13 cellular contexts compared by ENCODE assay signal in genomic region chr10:35397953-35398352, GRCh38.
DNase-seq lines count a peak whose midpoint lies in the region; ATAC-seq, FAIRE-seq and TF ChIP-seq lines count a peak whose summit lies in the region.
"Had no signal": no experiment of that assay in that cellular context is flagged by ENCODE, and none has a peak within 500 bp of the region (broad histone marks: within the 10 kb centered on the region; RNA-seq: fewer than 3 reads in every experiment).

No MANE protein-coding gene starts in this region.

- POLR2A ChIA-PET in K562 (lab: Yijun Ruan, JAX) = interaction anchor here (1.3 to 2.5 kb wide), 2 partner anchors 12 to 17 kb away, joined by 3 to 7 read pairs; no protein-coding TSS in a partner anchor

- no peak for TF ChIP-seq EP300 in K562 (IDR thresholded peaks at IDR 0.05; ENCODE audit: low read length)

- H4K20me1 ChIP-seq in K562 (replicated peaks; ENCODE audit: control insufficient read depth, insufficient read depth, low read length) = 0 out of 2 replicates have a peak, but pooled peaks cover 3% of the 10 kb centered on the region

- no peak overlapping the region for H3K4me2 ChIP-seq in K562 (ENCODE audit: insufficient read depth, low read length)

- no peak for TF ChIP-seq RAD21 in K562 (CRISPR knock-in tag; conservative IDR thresholded peaks at IDR 0.05 in 1 of 2, IDR thresholded peaks at IDR 0.05 in 1 of 2)

- TF ChIP-seq POLR2A in K562 (conservative IDR thresholded peaks at IDR 0.05) = no peak

- no peak for FAIRE-seq in K562 (lab: Jason Lieb, UNC)

- H3K9ac ChIP-seq in K562 (ENCODE audit: insufficient read depth in 1 of 2, low read depth in 2 of 2, low read length in 2 of 2) = peak overlapping the region; percentile 12 to 32; a peak in 1 of 4 replicates

- TF ChIP-seq CTCF in left ventricle myocardium inferior (IDR thresholded peaks at IDR 0.05; ENCODE audit: borderline replicate concordance) (no peak), K562 (IDR thresholded peaks at IDR 0.05 in 2 of 3, conservative IDR thresholded peaks at IDR 0.05 in 1 of 3; ENCODE audit: insufficient read depth in 2 of 3, low read depth in 1 of 3, low read length in 3 of 3) (no peak), nephron progenitor cell (IDR thresholded peaks at IDR 0.05) (no peak), type B pancreatic cell (conservative IDR thresholded peaks at IDR 0.05) (no peak), foreskin keratinocyte (conservative IDR thresholded peaks at IDR 0.05) (no peak)

- CTCF ChIA-PET in K562 (lab: Yijun Ruan, JAX; ENCODE audit: low intra/inter-chr PET ratio) = no interaction called here

- H3K9me3 ChIP-seq in left ventricle myocardium inferior (replicated peaks) (no peaks in the 10 kb centered on the region), K562 (replicated peaks; ENCODE audit: control insufficient read depth, insufficient read depth, low read depth, low read length) (no peaks in the 10 kb centered on the region; the same call in none of the 2 replicates)

- 64% methylated on average over 2 of the region's 4 CpGs for WGBS in K562 (ENCODE audit: insufficient coverage, low coverage, missing lambda C conversion rate)

- H2AFZ ChIP-seq in K562 (ENCODE audit: low read depth, low read length) = no peak overlapping the region

- H3K79me2 ChIP-seq in K562 (ENCODE audit: control insufficient read depth, insufficient read depth, low read length) = peaks cover 99% of the 10 kb centered on the region

- H3K4me1 Mint-ChIP-seq in nephron progenitor cell = peaks cover 70% of the 10 kb centered on the region
- H3K4me1 Mint-ChIP-seq in stimulated activated naive B cell treated with anti-CD40 and anti-IgM and Interleukin-4, amounts not matched to agents 10 μg/mL and 1 μg/mL and 100 μg/mL, for 72 hours = peaks cover 57 to 58% of the 10 kb centered on the region in 2 donors
- H3K4me1 Mint-ChIP-seq in type B pancreatic cell (ENCODE audit: unreplicated experiment) = peaks cover 54% of the 10 kb centered on the region

- H3K27me3 ChIP-seq in left ventricle myocardium inferior (ENCODE audit: low read depth) (no peaks in the 10 kb centered on the region), K562 (ENCODE audit: control insufficient read depth in 2 of 2, insufficient read depth in 2 of 2, low read length in 2 of 2) (no peaks in the 10 kb centered on the region), foreskin keratinocyte (no peaks in the 10 kb centered on the region)

- H3K27ac ChIP-seq in left ventricle myocardium inferior (replicated peaks) (peak overlapping the region; percentile 20), K562 (ENCODE audit: extremely low read depth, low read depth, low read length) (no peak overlapping the region; the same call in 2 of the 3 replicates), foreskin keratinocyte (no peak overlapping the region)

- H3K4me3 ChIP-seq in left ventricle myocardium inferior = no peak overlapping the region
- H3K4me3 ChIP-seq in K562 = no peak overlapping the region

- H3K9me1 ChIP-seq in K562 (ENCODE audit: control insufficient read depth, insufficient read depth, low read length) = peaks cover 3% of the 10 kb centered on the region

- BruUV-seq in K562 (replicated peaks; lab: Mats Ljungman, UMichigan) = no TSS peak

- H3K4me1 ChIP-seq in left ventricle myocardium inferior (peaks cover 99% of the 10 kb centered on the region), K562 (replicated peaks in 1 of 2; ENCODE audit: control insufficient read depth in 2 of 2, insufficient read depth in 2 of 2, low read length in 2 of 2) (peaks cover 20 to 83% of the 10 kb centered on the region in 2 experiments), foreskin keratinocyte (no peaks in the 10 kb centered on the region)

- ATAC-seq in Right ventricle myocardium superior (ENCODE audit: poor library complexity) (no peak), K562 (peak; percentile 6; the same call in 2 of the 3 replicates), foreskin keratinocyte (no peak)
- ATAC-seq in stimulated activated naive B cell treated with anti-CD40 and anti-IgM and Interleukin-4, amounts not matched to agents 10 μg/mL and 1 μg/mL and 100 μg/mL, for 72 hours (replicated peaks) = no peak

- no peaks in the 10 kb centered on the region for H3K36me3 ChIP-seq in left ventricle myocardium inferior
- H3K36me3 ChIP-seq in K562 (ENCODE audit: control insufficient read depth, insufficient read depth, low read length) = no peaks in the 10 kb centered on the region; the same call in 2 of the 3 replicates

- H3K27ac Mint-ChIP-seq in nephron progenitor cell (peak overlapping the region; percentile 92), type B pancreatic cell (no peak overlapping the region)
- H3K27ac Mint-ChIP-seq in stimulated activated naive B cell treated with anti-CD40 and anti-IgM and Interleukin-4, amounts not matched to agents 10 μg/mL and 1 μg/mL and 100 μg/mL, for 72 hours = peak overlapping the region; percentile 44

- DNase-seq in left ventricle myocardium inferior (no peak), Right ventricle myocardium superior (no peak), K562 (ENCODE audit: extremely low read depth in 1 of 4, low spot score in 3 of 4) (no peak), nephron progenitor cell (no peak), type B pancreatic cell (ENCODE audit: extremely low spot score, unreplicated experiment) (no peak), foreskin keratinocyte (no peak)
- DNase-seq in stimulated activated naive B cell treated with anti-CD40 and anti-IgM and Interleukin-4, amounts not matched to agents 10 μg/mL and 1 μg/mL and 100 μg/mL, for 72 hours = no peak
- no peak for DNase-seq in activated T-cell treated with anti-CD3 and anti-CD28 coated beads, Interleukin-2, amount 50 U/mL, for 1 hour
- DNase-seq: C1 segment of cervical spinal cord; NCI-H1417; NCI-H1930; NCI-H446; NK-92 treated with Interleukin-12 subunit alpha and Interleukin-12 subunit beta, amount 100 ng/mL, for 24 hours had no signal

- no peak overlapping the region for H3K4me3 Mint-ChIP-seq in nephron progenitor cell
- H3K4me3 Mint-ChIP-seq in stimulated activated naive B cell treated with anti-CD40 and anti-IgM and Interleukin-4, amounts not matched to agents 10 μg/mL and 1 μg/mL and 100 μg/mL, for 72 hours = no peak overlapping the region
- no peak overlapping the region for H3K4me3 Mint-ChIP-seq in type B pancreatic cell

- H3K9me3 Mint-ChIP-seq in nephron progenitor cell (no peaks in the 10 kb centered on the region), type B pancreatic cell (no peaks in the 10 kb centered on the region)
- H3K9me3 Mint-ChIP-seq in stimulated activated naive B cell treated with anti-CD40 and anti-IgM and Interleukin-4, amounts not matched to agents 10 μg/mL and 1 μg/mL and 100 μg/mL, for 72 hours = no peaks in the 10 kb centered on the region

- intact Hi-C loops in left ventricle myocardium inferior (cut with micrococcal nuclease) = no loop called here
- intact Hi-C loops in Right ventricle myocardium superior (cut with DNase I) = no loop called here
- intact Hi-C loops in K562 (cut with micrococcal nuclease) = no loop called here

- H3K27me3 Mint-ChIP-seq in nephron progenitor cell (ENCODE audit: low read depth, poor library complexity) (no peaks in the 10 kb centered on the region), type B pancreatic cell (no peaks in the 10 kb centered on the region)
- H3K27me3 Mint-ChIP-seq in stimulated activated naive B cell treated with anti-CD40 and anti-IgM and Interleukin-4, amounts not matched to agents 10 μg/mL and 1 μg/mL and 100 μg/mL, for 72 hours = no peaks in the 10 kb centered on the region

- in situ Hi-C loops in K562 (cut with MboI) = no loop called here

- H3K36me3 Mint-ChIP-seq in nephron progenitor cell (ENCODE audit: low read depth) = no peaks in the 10 kb centered on the region
- peaks cover 0 to 5% of the 10 kb centered on the region in 2 donors for H3K36me3 Mint-ChIP-seq in stimulated activated naive B cell treated with anti-CD40 and anti-IgM and Interleukin-4, amounts not matched to agents 10 μg/mL and 1 μg/mL and 100 μg/mL, for 72 hours
- no peaks in the 10 kb centered on the region for H3K36me3 Mint-ChIP-seq in type B pancreatic cell

TF ChIP-seq in K562, 482 proteins besides CTCF, POLR2A, EP300 and RAD21:
- TF ChIP-seq ZNF395 (CRISPR knock-in tag; IDR thresholded peaks at IDR 0.05) = 0 out of 2 replicates have a peak, but pooled peaks have one; percentile 9
- no peak for TF ChIP-seq SMARCA4 (IDR thresholded peaks at IDR 0.05)
